Comparison of ENCODE assay signal across 1 cellular context in genomic region chr5:75236322-75237316, GRCh38.
A peak's percentile ranks its signal among the peaks of the same experiment; 100 is the strongest.
TF ChIP-seq lines count a peak whose summit lies in the region.

TSS of gene ANKRD31 (minus strand) at chr5:75236878. CDS start at chr5:75236686, 192 bp downstream.

TF ChIP-seq in K562, 482 proteins besides CTCF, POLR2A, EP300 and RAD21 (continued from another document and continues in another):
- no peak for TF ChIP-seq ZBTB34 (CRISPR knock-in tag; IDR thresholded peaks at IDR 0.05)
- TF ChIP-seq POLR2H (tag; IDR thresholded peaks at IDR 0.05; ENCODE audit: low read depth), result peak; percentile 59; the same call in 1 of the 2 replicates
- TF ChIP-seq E2F1 (CRISPR knock-in tag; IDR thresholded peaks at IDR 0.05), result peak; percentile 74; the same call in 1 of the 2 replicates
- no peak for TF ChIP-seq PHB2 (IDR thresholded peaks at IDR 0.05; ENCODE audit: low read depth)
- no peak for TF ChIP-seq MEF2A (IDR thresholded peaks at IDR 0.05; ENCODE audit: control insufficient read depth, low read depth, low read length)
- peak; percentile 94 for TF ChIP-seq CXXC5 (CRISPR knock-in tag; IDR thresholded peaks at IDR 0.05)
- TF ChIP-seq ASH1L (IDR thresholded peaks at IDR 0.05; ENCODE audit: borderline replicate concordance, low read depth, partially characterized antibody), result no peak
- no peak for TF ChIP-seq RFX1 (IDR thresholded peaks at IDR 0.05)
- TF ChIP-seq TFE3 (CRISPR knock-in tag; IDR thresholded peaks at IDR 0.05), result no peak
- no peak for TF ChIP-seq C11orf30 (IDR thresholded peaks at IDR 0.05; ENCODE audit: low read depth)
- no peak for TF ChIP-seq SREBF2 (CRISPR knock-in tag; IDR thresholded peaks at IDR 0.05)
- TF ChIP-seq ZNF146 (CRISPR knock-in tag; IDR thresholded peaks at IDR 0.05; ENCODE audit: unreplicated experiment), result no peak
- peak; percentile 85 for TF ChIP-seq MGA (IDR thresholded peaks at IDR 0.05)
- no peak for TF ChIP-seq NR2C1 (IDR thresholded peaks at IDR 0.05)
- TF ChIP-seq NR2C1 (tag; IDR thresholded peaks at IDR 0.05), result no peak
- no peak for TF ChIP-seq ZNF551 (CRISPR knock-in tag; IDR thresholded peaks at IDR 0.05)
- TF ChIP-seq FIP1L1 (IDR thresholded peaks at IDR 0.05; ENCODE audit: low read depth, low read length, poor library complexity, severe bottlenecking), result peak; percentile 49
- TF ChIP-seq ZNF318 (IDR thresholded peaks at IDR 0.05; ENCODE audit: borderline replicate concordance in 1 of 2, low read depth in 1 of 2), result no peak
- TF ChIP-seq HNRNPLL (IDR thresholded peaks at IDR 0.05; ENCODE audit: low read depth, low read length, poor library complexity, severe bottlenecking), result no peak
- 0 out of 2 replicates have a peak, but pooled peaks have one; percentile 37 for TF ChIP-seq MITF (IDR thresholded peaks at IDR 0.05)
- no peak for TF ChIP-seq PRMT5 (CRISPR knock-in tag; IDR thresholded peaks at IDR 0.05)
- no peak for TF ChIP-seq HBP1 (CRISPR knock-in tag; IDR thresholded peaks at IDR 0.05)
